In genomic region chr11:65298131-65298535, GRCh38 we compare ENCODE assay signal across 12 cellular contexts. TPM values are rescaled to one million over a fixed set of nuclear protein-coding genes. Genes with fewer than 3 reads are reported as not detected.
DNase-seq lines count a peak whose midpoint lies in the region; ATAC-seq, FAIRE-seq and TF ChIP-seq lines count a peak whose summit lies in the region.
"Had no signal": no experiment of that assay in that cellular context is flagged by ENCODE, and none has a peak within 500 bp of the region (broad histone marks: within the 10 kb centered on the region; RNA-seq: fewer than 3 reads in every experiment).

No MANE protein-coding gene starts in this region.

- no peak for FAIRE-seq in GM12878 (lab: Jason Lieb, UNC)
- FAIRE-seq: G401.6 had no signal

- CTCF ChIA-PET in GM12878 (lab: Yijun Ruan, JAX), result interaction anchor here (1.3 kb wide), 1 partner anchor 18 kb away, joined by 6 read pairs; no protein-coding TSS in a partner anchor

- no peaks in the 10 kb centered on the region for H4K20me1 ChIP-seq in GM12878 (ENCODE audit: control insufficient read depth, insufficient read depth)

- POLR2A ChIA-PET in GM12878 (lab: Charles Lee), result no interaction called here

- H3K9ac ChIP-seq in GM12878 (ENCODE audit: control insufficient read depth, insufficient read depth, low read length), result no peak overlapping the region

- BruUV-seq in GM12878 (replicated peaks; lab: Mats Ljungman, UMichigan), result no TSS peak

- WGBS in GM12878 (ENCODE audit: insufficient coverage, insufficient replicate concordance, low lambda C conversion rate, missing lambda C conversion rate), result over 99% methylated on average over 8 of the region's 8 CpGs

- H3K4me1 Mint-ChIP-seq in glutamatergic neuron (ENCODE audit: low read depth, unreplicated experiment), result peaks cover 49% of the 10 kb centered on the region

- H3K27me3 Mint-ChIP-seq in glutamatergic neuron (ENCODE audit: unreplicated experiment), result peaks cover 15% of the 10 kb centered on the region
- H3K27me3 Mint-ChIP-seq: activated CD4-positive, alpha-beta memory T cell treated with anti-CD3 and anti-CD28 coated beads for 36 hours; stimulated activated naive CD8-positive, alpha-beta T cell treated with anti-CD3 and anti-CD28 coated beads, Interleukin-15, Interleukin-2, amounts not matched to agents 100 ng/mL and 50 ng/mL, for 24 hours had no signal

- in situ Hi-C loops in GM12878 (cut with MboI) (no loop called here), ACHN (cut with HindIII; ENCODE audit: low pct_ligation_motif_present, low pct_unique_long_range_greater_than_20kb, low sequenced_read_pairs) (no loop called here)

- H3K27ac Mint-ChIP-seq in glutamatergic neuron (ENCODE audit: unreplicated experiment), result peak overlapping the region; percentile 22
- H3K27ac Mint-ChIP-seq: activated CD4-positive, alpha-beta memory T cell treated with anti-CD3 and anti-CD28 coated beads for 36 hours; stimulated activated naive CD8-positive, alpha-beta T cell treated with anti-CD3 and anti-CD28 coated beads, Interleukin-15, Interleukin-2, amounts not matched to agents 100 ng/mL and 50 ng/mL, for 24 hours had no signal

- RAD21 ChIA-PET in GM12878 (lab: Charles Lee; ENCODE audit: unreplicated experiment), result no interaction called here

- TF ChIP-seq POLR2A in GM12878 (IDR thresholded peaks at IDR 0.05; ENCODE audit: low read depth, low read length), result 0 out of 2 replicates have a peak, but pooled peaks have one; percentile 28

- H3K79me2 ChIP-seq in GM12878 (ENCODE audit: control insufficient read depth, insufficient read depth, low read length), result no peaks in the 10 kb centered on the region

- H3K36me3 ChIP-seq in GM12878 (ENCODE audit: control insufficient read depth in 2 of 2, insufficient read depth in 2 of 2, low read length in 1 of 2) (peaks cover 17 to 28% of the 10 kb centered on the region in 2 experiments; a peak in 3 of 4 replicates), tibial artery (peaks cover 4 to 47% (median 25%) of the 10 kb centered on the region in 3 donors)

- H3K4me3 ChIP-seq in GM12878, result no peak overlapping the region
- H3K4me3 ChIP-seq in tibial artery, result no peak overlapping the region
- H3K4me3 ChIP-seq: SK-N-MC had no signal

- no peak for ATAC-seq in GM12878
- ATAC-seq in GM18909 (IDR thresholded peaks at IDR 0.05; ENCODE audit: poor library complexity, unreplicated experiment), result no peak
- no peak for ATAC-seq in HG03378 (IDR thresholded peaks at IDR 0.05; ENCODE audit: unreplicated experiment)

- TF ChIP-seq CTCF in GM12878 (IDR thresholded peaks at IDR 0.05 in 2 of 3, conservative IDR thresholded peaks at IDR 0.05 in 1 of 3; ENCODE audit: control insufficient read depth in 2 of 3, extremely low read depth in 1 of 3, insufficient read depth in 1 of 3, low read depth in 3 of 3, low read length in 3 of 3), result no peak
- TF ChIP-seq CTCF in glutamatergic neuron (IDR thresholded peaks at IDR 0.05; ENCODE audit: partially characterized antibody, unreplicated experiment), result no peak
- no peak for TF ChIP-seq CTCF in tibial artery (IDR thresholded peaks at IDR 0.05)

- H3K4me2 ChIP-seq in GM12878 (ENCODE audit: control insufficient read depth, insufficient read depth), result no peak overlapping the region

- DNase-seq in GM12878 (ENCODE audit: low read depth, low spot score) (no peak), glutamatergic neuron (peak; percentile 54), myocyte (ENCODE audit: low read depth) (peak; percentile 95), tibial artery (peak; percentile 63 to 91), ACHN (no peak), iPS-NIHi7 (ENCODE audit: extremely low spot score) (no peak)
- DNase-seq: activated CD4-positive, alpha-beta memory T cell treated with anti-CD3 and anti-CD28 coated beads for 36 hours had no signal

- no peaks in the 10 kb centered on the region for H3K4me1 ChIP-seq in GM12878 (ENCODE audit: control insufficient read depth, insufficient read depth, low read length)
- H3K4me1 ChIP-seq in tibial artery, result peaks cover 0 to 27% (median 23%) of the 10 kb centered on the region in 4 donors

- no peak overlapping the region for H2AFZ ChIP-seq in GM12878 (ENCODE audit: control insufficient read depth, low read depth, low read length)

- H3K27me3 ChIP-seq in GM12878 (replicated peaks in 1 of 2; ENCODE audit: control insufficient read depth in 2 of 2, insufficient read depth in 2 of 2, low read length in 1 of 2) (no peaks in the 10 kb centered on the region), tibial artery (no peaks in the 10 kb centered on the region)

- TF ChIP-seq RAD21 in GM12878 (IDR thresholded peaks at IDR 0.05; ENCODE audit: insufficient read depth, low read depth, low read length), result no peak

- no peak overlapping the region for H3K27ac ChIP-seq in GM12878 (ENCODE audit: control insufficient read depth, insufficient read depth)
- peak overlapping the region; percentile 55 to 66 for H3K27ac ChIP-seq in tibial artery
- H3K27ac ChIP-seq: SK-N-MC had no signal

- SMC1A ChIA-PET in GM12878 (lab: Charles Lee; ENCODE audit: uncharacterized antibody, unreplicated experiment), result interaction anchor here (0.6 kb wide), 1 partner anchor 59 kb away, joined by 3 read pairs; no protein-coding TSS in a partner anchor

- TF ChIP-seq EP300 in GM12878 (IDR thresholded peaks at IDR 0.05; ENCODE audit: borderline replicate concordance in 1 of 2, control insufficient read depth in 1 of 2, low read depth in 2 of 2, low read length in 2 of 2), result no peak

- H3K9me3 ChIP-seq in GM12878 (replicated peaks; ENCODE audit: control insufficient read depth, insufficient read depth, low read length) (no peaks in the 10 kb centered on the region), tibial artery (no peaks in the 10 kb centered on the region)

- peaks cover 5% of the 10 kb centered on the region for H3K36me3 Mint-ChIP-seq in glutamatergic neuron (ENCODE audit: unreplicated experiment)

- intact Hi-C loops in GM12878 (cut with micrococcal nuclease; ENCODE audit: unreplicated experiment), result no loop called here
- intact Hi-C loops in tibial artery (cut with DNase I; ENCODE audit: low total_unique reads), result no loop called here

- no peak overlapping the region for H3K4me3 Mint-ChIP-seq in glutamatergic neuron (ENCODE audit: unreplicated experiment)
- H3K4me3 Mint-ChIP-seq: activated CD4-positive, alpha-beta memory T cell treated with anti-CD3 and anti-CD28 coated beads for 36 hours; stimulated activated naive CD8-positive, alpha-beta T cell treated with anti-CD3 and anti-CD28 coated beads, Interleukin-15, Interleukin-2, amounts not matched to agents 100 ng/mL and 50 ng/mL, for 24 hours had no signal

- H3K9me3 Mint-ChIP-seq in glutamatergic neuron (ENCODE audit: unreplicated experiment), result peaks cover 8% of the 10 kb centered on the region
- H3K9me3 Mint-ChIP-seq: activated CD4-positive, alpha-beta memory T cell treated with anti-CD3 and anti-CD28 coated beads for 36 hours; stimulated activated naive CD8-positive, alpha-beta T cell treated with anti-CD3 and anti-CD28 coated beads, Interleukin-15, Interleukin-2, amounts not matched to agents 100 ng/mL and 50 ng/mL, for 24 hours had no signal

RNA-seq across cellular contexts. Expression of gene CDC42EP2, which starts 16.5 kb away (rescaled TPM):
- 3.5 and 4.6 TPM in 2 replicates for total RNA-seq in GM12878 (2013; cell fraction: nucleolus; rRNA removed)
- total RNA-seq in GM12878 (2014; rRNA removed) (0.44 TPM in 1 of 2 replicates, not detected in the other), GM12878 (2014; rRNA removed; fragmentation: Illumina TruSeq; extraction: Trizol) (0.23 TPM in 1 of 2 replicates, not detected in the other), GM12878 (2021) (0.66 and 1.2 TPM in 2 replicates), glutamatergic neuron (ENCODE audit: unreplicated experiment) (23.5 TPM), myocyte (45.1 and 47.2 TPM in 2 replicates)
- 0.13 TPM for polyA plus RNA-seq in GM12878 (2011; ENCODE audit: low read depth)
- polyA plus RNA-seq in GM12878 (2011; rRNA removed) (0.03 TPM in 1 of 2 replicates, not detected in the other), GM12878 (2014; fragmentation: Illumina TruSeq; extraction: Trizol) (0.06 TPM in 1 of 2 replicates, not detected in the other), GM12878 (2014; fragmentation: Nextera tagmentation; extraction: Ambion mirVana) (under 1 TPM in 1 of 2 experiments, not detected in 1; 0.07 TPM), GM12878 (2014; rRNA removed) (0.12 and 0.41 TPM in 2 replicates), GM12878 (2016; fragmentation: Nextera tagmentation; extraction: Ambion mirVana) (under 1 TPM; 0.09 to 0.13 TPM)
- polyA plus RNA-seq in GM12878 (2011; cell fraction: cytosol; rRNA removed), result 0.08 TPM in 1 of 2 replicates, not detected in the other
- polyA plus RNA-seq in GM12878 (2011; cell fraction: nucleus; rRNA removed), result 0.41 and 0.58 TPM in 2 replicates
- polyA plus RNA-seq in GM12878 (2012), result 0.88 and 1.3 TPM in 2 replicates
- polyA minus RNA-seq in GM12878 (2011; rRNA and poly(A)+ RNA removed), result 0.46 TPM in 1 of 2 replicates, not detected in the other
- polyA minus RNA-seq in GM12878 (2011; cell fraction: cytosol; rRNA and poly(A)+ RNA removed), result 0.53 TPM in 1 of 2 replicates, not detected in the other
- polyA minus RNA-seq in GM12878 (2011; cell fraction: nucleus; rRNA and poly(A)+ RNA removed), result 0.12 TPM in 1 of 2 replicates, not detected in the other
- polyA plus RNA-seq in myocyte (2012), result 30.8 TPM

RNA-seq across cellular contexts. Expression of gene DPF2, which starts 35.5 kb away (rescaled TPM):
- total RNA-seq in GM12878 (2013; cell fraction: nucleolus; rRNA removed), result 54.0 and 61.9 TPM in 2 replicates
- total RNA-seq in GM12878 (2014; rRNA removed) (34.0 and 36.2 TPM in 2 replicates), GM12878 (2014; rRNA removed; fragmentation: Illumina TruSeq; extraction: Trizol) (27.5 and 27.9 TPM in 2 replicates), GM12878 (2021) (49.2 and 57.3 TPM in 2 replicates), glutamatergic neuron (ENCODE audit: unreplicated experiment) (121 TPM), myocyte (35.0 and 37.1 TPM in 2 replicates)
- 20.0 TPM for polyA plus RNA-seq in GM12878 (2011; ENCODE audit: low read depth)
- polyA plus RNA-seq in GM12878 (2011; rRNA removed) (24.3 and 29.4 TPM in 2 replicates), GM12878 (2014; fragmentation: Illumina TruSeq; extraction: Trizol) (44.0 and 54.1 TPM in 2 replicates), GM12878 (2014; fragmentation: Nextera tagmentation; extraction: Ambion mirVana) (10 to 100 TPM; 14.7 to 15.0 TPM), GM12878 (2014; rRNA removed) (32.0 and 33.1 TPM in 2 replicates), GM12878 (2016; fragmentation: Nextera tagmentation; extraction: Ambion mirVana) (10 to 100 TPM; 56.8 to 60.0 TPM)
- 40.3 and 53.9 TPM in 2 replicates for polyA plus RNA-seq in GM12878 (2011; cell fraction: cytosol; rRNA removed)
- 79.8 and 81.5 TPM in 2 replicates for polyA plus RNA-seq in GM12878 (2011; cell fraction: nucleus; rRNA removed)
- 37.2 and 38.7 TPM in 2 replicates for polyA plus RNA-seq in GM12878 (2012)
- polyA minus RNA-seq in GM12878 (2011; rRNA and poly(A)+ RNA removed), result 28.1 and 45.1 TPM in 2 replicates
- polyA minus RNA-seq in GM12878 (2011; cell fraction: cytosol; rRNA and poly(A)+ RNA removed), result 15.8 and 23.3 TPM in 2 replicates
- polyA minus RNA-seq in GM12878 (2011; cell fraction: nucleus; rRNA and poly(A)+ RNA removed), result 19.9 and 34.4 TPM in 2 replicates
- polyA plus RNA-seq in myocyte (2012), result 42.0 TPM

RNA-seq across cellular contexts. Expression of gene POLA2, which starts 36.4 kb away (rescaled TPM):
- 81.0 and 93.1 TPM in 2 replicates for total RNA-seq in GM12878 (2013; cell fraction: nucleolus; rRNA removed)
- 53.8 and 56.5 TPM in 2 replicates for total RNA-seq in GM12878 (2014; rRNA removed)
- 53.4 and 55.5 TPM in 2 replicates for total RNA-seq in GM12878 (2014; rRNA removed; fragmentation: Illumina TruSeq; extraction: Trizol)
- 46.2 and 49.5 TPM in 2 replicates for total RNA-seq in GM12878 (2021)
- 11.7 TPM for polyA plus RNA-seq in GM12878 (2011; ENCODE audit: low read depth)
- 75.3 and 93.0 TPM in 2 replicates for polyA plus RNA-seq in GM12878 (2011; rRNA removed)
- 76.4 and 81.2 TPM in 2 replicates for polyA plus RNA-seq in GM12878 (2011; cell fraction: cytosol; rRNA removed)
- 87.8 and 107 TPM in 2 replicates for polyA plus RNA-seq in GM12878 (2011; cell fraction: nucleus; rRNA removed)
- polyA plus RNA-seq in GM12878 (2012), result 22.4 and 27.2 TPM in 2 replicates
- 121 and 146 TPM in 2 replicates for polyA plus RNA-seq in GM12878 (2014; fragmentation: Illumina TruSeq; extraction: Trizol)
- polyA plus RNA-seq in GM12878 (2014; fragmentation: Nextera tagmentation; extraction: Ambion mirVana), result 1 to 10 TPM; 4.2 to 8.7 TPM
- polyA plus RNA-seq in GM12878 (2014; rRNA removed), result 55.8 and 56.3 TPM in 2 replicates
- 100 to 1,000 TPM; 112 to 115 TPM for polyA plus RNA-seq in GM12878 (2016; fragmentation: Nextera tagmentation; extraction: Ambion mirVana)
- 89.5 and 104 TPM in 2 replicates for polyA minus RNA-seq in GM12878 (2011; rRNA and poly(A)+ RNA removed)
- 20.0 and 23.6 TPM in 2 replicates for polyA minus RNA-seq in GM12878 (2011; cell fraction: cytosol; rRNA and poly(A)+ RNA removed)
- 37.4 and 51.2 TPM in 2 replicates for polyA minus RNA-seq in GM12878 (2011; cell fraction: nucleus; rRNA and poly(A)+ RNA removed)
- 8.6 TPM for total RNA-seq in glutamatergic neuron (ENCODE audit: unreplicated experiment)
- total RNA-seq in myocyte, result 3.2 and 4.5 TPM in 2 replicates
- 9.6 TPM for polyA plus RNA-seq in myocyte (2012)

RNA-seq across cellular contexts. Expression of gene TIGD3, which starts 56.4 kb away (rescaled TPM):
- total RNA-seq in GM12878 (2013; cell fraction: nucleolus; rRNA removed), result 0.79 and 1.3 TPM in 2 replicates
- total RNA-seq in GM12878 (2014; rRNA removed) (1.3 and 1.4 TPM in 2 replicates), GM12878 (2014; rRNA removed; fragmentation: Illumina TruSeq; extraction: Trizol) (0.18 and 0.49 TPM in 2 replicates), GM12878 (2021) (1.2 and 1.3 TPM in 2 replicates), glutamatergic neuron (ENCODE audit: unreplicated experiment) (3.8 TPM), myocyte (0.72 and 0.73 TPM in 2 replicates)
- polyA plus RNA-seq in GM12878 (2011; ENCODE audit: low read depth), result 0.33 TPM
- polyA plus RNA-seq in GM12878 (2011; rRNA removed) (0.20 and 0.41 TPM in 2 replicates), GM12878 (2014; fragmentation: Illumina TruSeq; extraction: Trizol) (0.25 and 0.52 TPM in 2 replicates), GM12878 (2014; fragmentation: Nextera tagmentation; extraction: Ambion mirVana) (under 1 TPM; 0.13 TPM), GM12878 (2014; rRNA removed) (0.66 and 1.00 TPM in 2 replicates), GM12878 (2016; fragmentation: Nextera tagmentation; extraction: Ambion mirVana) (under 1 TPM; 0.64 to 0.95 TPM)
- 0.37 and 0.59 TPM in 2 replicates for polyA plus RNA-seq in GM12878 (2011; cell fraction: cytosol; rRNA removed)
- 0.96 and 1.4 TPM in 2 replicates for polyA plus RNA-seq in GM12878 (2011; cell fraction: nucleus; rRNA removed)
- 0.50 and 0.94 TPM in 2 replicates for polyA plus RNA-seq in GM12878 (2012)
- 0.44 and 0.82 TPM in 2 replicates for polyA minus RNA-seq in GM12878 (2011; rRNA and poly(A)+ RNA removed)
- polyA minus RNA-seq in GM12878 (2011; cell fraction: cytosol; rRNA and poly(A)+ RNA removed), result not detected in 2 replicates
- 0.24 and 0.67 TPM in 2 replicates for polyA minus RNA-seq in GM12878 (2011; cell fraction: nucleus; rRNA and poly(A)+ RNA removed)
- polyA plus RNA-seq in myocyte (2012), result 0.20 TPM

Comparison
In these comparisons a context has a peak if more than half of its experiments do, and no peak if none do; other contexts are left out.
1. DNase-seq: peak in glutamatergic neuron (single experiment), myocyte (single experiment) and tibial artery (2 of 2); none in GM12878 (single experiment), ACHN (single experiment) and iPS-NIHi7 (single experiment).